ENCODE assay signal across 29 cellular contexts in genomic region chr7:35390146-35390545, GRCh38.
"Had no signal": no experiment of that assay in that cellular context is flagged by ENCODE, and none has a peak within 500 bp of the region (broad histone marks: within the 10 kb centered on the region; RNA-seq: fewer than 3 reads in every experiment).

No MANE protein-coding gene starts in this region.

- H3K4me3 Mint-ChIP-seq: activated B cell treated with CpG ODN at 0.5 μM for 24 hours; activated CD8-positive, alpha-beta T cell treated with anti-CD3 and anti-CD28 coated beads for 36 hours; activated naive CD8-positive, alpha-beta T cell; activated T-cell treated with anti-CD3 and anti-CD28 coated beads, Interleukin-2, amount 50 U/mL, for 4 hours; activated T-helper 17 cell treated with anti-CD3 and anti-CD28 coated beads, Interleukin-2, amount 50 U/mL, for 72 hours; T-helper 17 cell; T-helper 2 cell treated with Interferon-gamma antibody and Interleukin-4, amounts not matched to agents 5 μg/mL and 100 μg/mL, for 36 hours had no signal

- H3K36me3 Mint-ChIP-seq: activated naive CD8-positive, alpha-beta T cell had no signal

- H3K4me1 Mint-ChIP-seq: activated B cell treated with CpG ODN at 0.5 μM for 24 hours; activated T-helper 17 cell treated with anti-CD3 and anti-CD28 coated beads, Interleukin-2, amount 50 U/mL, for 72 hours; T-helper 17 cell had no signal

- DNase-seq: activated B cell treated with CpG ODN at 0.5 μM for 24 hours; activated CD4-positive, alpha-beta T cell treated with anti-CD3 and anti-CD28 coated beads for 48 hours; activated CD4-positive, alpha-beta T cell treated with anti-CD3 and anti-CD28 coated beads, Interleukin-2, amount 50 U/mL, for 1 hour; activated CD4-positive, alpha-beta T cell treated with anti-CD3 and anti-CD28 coated beads, Interleukin-2, amount 50 U/mL, for 48 hours; activated CD8-positive, alpha-beta memory T cell treated with anti-CD3 and anti-CD28 coated beads for 24 hours; activated CD8-positive, alpha-beta T cell treated with anti-CD3 and anti-CD28 coated beads for 36 hours; activated effector memory CD4-positive, alpha-beta T cell treated with Interleukin-2 at 50 U/mL for 16 hours; activated gamma-delta T cell treated with Interleukin-2 at 50 U/mL for 16 hours; activated naive CD4-positive, alpha-beta T cell treated with anti-CD3 and anti-CD28 coated beads, Interleukin-2, amount 50 U/mL, for 16 hours; activated naive CD4-positive, alpha-beta T cell treated with Interleukin-2 at 50 U/mL for 16 hours; activated T-cell treated with anti-CD3 and anti-CD28 coated beads, Interleukin-2, amount 50 U/mL, for 4 hours; amniotic stem cell; anterior cingulate cortex; brain microvascular endothelial cell; cerebellar nuclear complex; colonic mucosa; effector CD8-positive, alpha-beta T cell; gastrocnemius medialis; glutamatergic neuron; heart left ventricle; T-helper 1 cell; T-helper 17 cell; T1000; WERI-Rb-1 had no signal

- H3K27ac ChIP-seq: brain microvascular endothelial cell, colonic mucosa, esophagus muscularis mucosa, foreskin keratinocyte, gastrocnemius medialis, heart left ventricle, WERI-Rb-1 had no signal

- H3K4me1 ChIP-seq: colonic mucosa, foreskin keratinocyte, gastrocnemius medialis had no signal

- H3K9me3 Mint-ChIP-seq: activated B cell treated with CpG ODN at 0.5 μM for 24 hours; activated CD8-positive, alpha-beta T cell treated with anti-CD3 and anti-CD28 coated beads for 36 hours; activated T-cell treated with anti-CD3 and anti-CD28 coated beads, Interleukin-2, amount 50 U/mL, for 4 hours; activated T-helper 17 cell treated with anti-CD3 and anti-CD28 coated beads, Interleukin-2, amount 50 U/mL, for 72 hours; T-helper 2 cell treated with Interferon-gamma antibody and Interleukin-4, amounts not matched to agents 5 μg/mL and 100 μg/mL, for 36 hours had no signal

- H3K4me3 ChIP-seq: colonic mucosa, esophagus muscularis mucosa, gastrocnemius medialis, heart left ventricle had no signal

- H3K27ac Mint-ChIP-seq: activated B cell treated with CpG ODN at 0.5 μM for 24 hours; activated CD8-positive, alpha-beta T cell treated with anti-CD3 and anti-CD28 coated beads for 36 hours; activated naive CD8-positive, alpha-beta T cell; activated T-helper 17 cell treated with anti-CD3 and anti-CD28 coated beads, Interleukin-2, amount 50 U/mL, for 72 hours; T-helper 17 cell; T-helper 2 cell treated with Interferon-gamma antibody and Interleukin-4, amounts not matched to agents 5 μg/mL and 100 μg/mL, for 36 hours had no signal

- H3K9me3 ChIP-seq: colonic mucosa, esophagus muscularis mucosa, gastrocnemius medialis, heart left ventricle had no signal

- H3K36me3 ChIP-seq: brain microvascular endothelial cell, colonic mucosa, esophagus muscularis mucosa, gastrocnemius medialis, heart left ventricle, WERI-Rb-1 had no signal

- H3K27me3 ChIP-seq: brain microvascular endothelial cell, colonic mucosa, foreskin keratinocyte, heart left ventricle had no signal
